Comparison of ENCODE assay signal across 18 cellular contexts in the genomic region with DNA sequence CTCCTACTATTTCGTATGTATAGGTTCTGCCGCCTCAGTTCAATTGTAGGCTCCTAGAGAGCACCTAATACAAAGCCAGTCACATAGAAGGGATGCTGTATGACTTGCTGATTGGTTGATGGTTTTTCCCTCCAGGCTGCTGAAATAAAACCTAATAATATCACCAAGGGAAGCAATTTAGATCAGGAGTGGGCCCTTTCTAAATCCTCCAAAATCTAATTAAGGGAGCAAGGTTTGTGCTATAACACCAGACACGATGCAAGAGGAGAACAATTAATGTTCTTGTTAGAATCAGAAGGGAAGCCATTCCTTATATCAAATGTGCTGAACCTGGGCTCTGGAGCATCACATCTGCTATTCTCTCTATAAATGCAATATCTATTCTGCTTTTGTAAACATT.
"Had no signal": no experiment of that assay in that cellular context is flagged by ENCODE, and none has a peak within 500 bp of the region (broad histone marks: within the 10 kb centered on the region; RNA-seq: fewer than 3 reads in every experiment).

No MANE protein-coding gene starts in this region.

- ATAC-seq: activated CD8-positive, alpha-beta T cell treated with anti-CD3 and anti-CD28 coated beads, Interleukin-2, amount 10 ng/mL, durations not matched to agents 7 days and 5 days; activated naive CD4-positive, alpha-beta T cell treated with anti-CD3 and anti-CD28 coated beads, Interleukin-2, amount 50 U/mL, for 72 hours; activated T-cell treated with anti-CD3 and anti-CD28 coated beads, Interleukin-2, amount 50 U/mL, for 72 hours; stimulated activated naive CD8-positive, alpha-beta T cell treated with anti-CD3 and anti-CD28 coated beads, Interleukin-15, Interleukin-2, amounts not matched to agents 100 U/mL and 50 U/mL, for 24 hours had no signal

- H3K27me3 Mint-ChIP-seq: activated B cell treated with CpG ODN at 0.5 μM for 24 hours had no signal

- H3K9me3 Mint-ChIP-seq: activated B cell treated with CpG ODN at 0.5 μM for 24 hours, endodermal cell, nephron had no signal

- H3K4me3 Mint-ChIP-seq: activated B cell treated with CpG ODN at 0.5 μM for 24 hours; activated CD8-positive, alpha-beta T cell treated with anti-CD3 and anti-CD28 coated beads, Interleukin-2, amount 10 ng/mL, durations not matched to agents 7 days and 5 days; activated T-cell treated with anti-CD3 and anti-CD28 coated beads, Interleukin-2, amount 50 U/mL, for 72 hours; endodermal cell; immature natural killer cell; nephron had no signal

- H3K4me1 Mint-ChIP-seq: activated B cell treated with CpG ODN at 0.5 μM for 24 hours, endodermal cell, immature natural killer cell had no signal

- DNase-seq: activated B cell treated with CpG ODN at 0.5 μM for 24 hours; activated CD4-positive, alpha-beta T cell treated with anti-CD3 and anti-CD28 coated beads for 48 hours; activated CD8-positive, alpha-beta memory T cell treated with anti-CD3 and anti-CD28 coated beads, Interleukin-2, amount 50 U/mL, for 4 hours; activated CD8-positive, alpha-beta T cell treated with anti-CD3 and anti-CD28 coated beads, Interleukin-2, amount 10 ng/mL, durations not matched to agents 7 days and 5 days; activated gamma-delta T cell; activated T-cell treated with anti-CD3 and anti-CD28 coated beads, Interleukin-2, amount 50 U/mL, for 72 hours; dorsolateral prefrontal cortex; endodermal cell; head of caudate nucleus; immature natural killer cell; mesendoderm; nucleus accumbens; stimulated activated CD4-positive, alpha-beta T cell treated with anti-CD3 and anti-CD28 coated beads, Interleukin-15, amount 100 ng/mL, for 24 hours; stimulated activated CD4-positive, alpha-beta T cell treated with anti-CD3 and anti-CD28 coated beads, Interleukin-4, amount 100 ng/mL, for 1 hour; stimulated activated naive CD8-positive, alpha-beta T cell treated with anti-CD3 and anti-CD28 coated beads, Interleukin-15, Interleukin-2, amounts not matched to agents 100 U/mL and 50 U/mL, for 24 hours; trophoblast cell had no signal

- H3K36me3 Mint-ChIP-seq: activated naive CD4-positive, alpha-beta T cell treated with anti-CD3 and anti-CD28 coated beads, Interleukin-2, amount 50 U/mL, for 72 hours; immature natural killer cell had no signal

- H3K27ac Mint-ChIP-seq: activated B cell treated with CpG ODN at 0.5 μM for 24 hours; activated CD8-positive, alpha-beta T cell treated with anti-CD3 and anti-CD28 coated beads, Interleukin-2, amount 10 ng/mL, durations not matched to agents 7 days and 5 days; activated naive CD4-positive, alpha-beta T cell treated with anti-CD3 and anti-CD28 coated beads, Interleukin-2, amount 50 U/mL, for 72 hours; activated T-cell treated with anti-CD3 and anti-CD28 coated beads, Interleukin-2, amount 50 U/mL, for 72 hours; endodermal cell; immature natural killer cell; nephron had no signal
